Comparison of ENCODE assay signal across 10 cellular contexts in genomic region chr5:128539038-128539429, GRCh38. TPM values are rescaled to one million over a fixed set of nuclear protein-coding genes. Genes with fewer than 3 reads are reported as not detected.
DNase-seq lines count a peak whose midpoint lies in the region; ATAC-seq and TF ChIP-seq lines count a peak whose summit lies in the region.
"Had no signal": no experiment of that assay in that cellular context is flagged by ENCODE, and none has a peak within 500 bp of the region (broad histone marks: within the 10 kb centered on the region; RNA-seq: fewer than 3 reads in every experiment).

No MANE protein-coding gene starts in this region.

- peak overlapping the region; percentile 72 for H3K4me3 ChIP-seq in coronary artery
- peak overlapping the region; percentile 38 to 56 for H3K4me3 ChIP-seq in left lung
- H3K4me3 ChIP-seq in tibial nerve = peak overlapping the region; percentile 31 to 64 (median 36)

- 2 to 4% methylated on average over 18 to 19 of the region's 20 CpGs for WGBS in tibial nerve, 2 donors

- H3K9me3 ChIP-seq in left lung = peaks cover 0 to 6% of the 10 kb centered on the region in 2 donors
- H3K9me3 ChIP-seq in tibial nerve = peaks cover 0 to 4% (median 0%) of the 10 kb centered on the region in 4 donors

- peaks cover 38 to 56% of the 10 kb centered on the region in 2 donors for H3K27me3 ChIP-seq in left lung
- peaks cover 0 to 36% of the 10 kb centered on the region in 2 donors for H3K27me3 ChIP-seq in tibial nerve

- peaks cover 12 to 25% of the 10 kb centered on the region in 2 donors for H3K4me1 ChIP-seq in left lung
- peaks cover 0 to 32% (median 10%) of the 10 kb centered on the region in 4 donors for H3K4me1 ChIP-seq in tibial nerve

- H3K27ac ChIP-seq in coronary artery = no peak overlapping the region
- no peak overlapping the region for H3K27ac ChIP-seq in left lung
- peak overlapping the region in 1 of 4 donors; percentile 76 for H3K27ac ChIP-seq in tibial nerve

- no peak for TF ChIP-seq CTCF in coronary artery (IDR thresholded peaks at IDR 0.05)
- no peak for TF ChIP-seq CTCF in left lung (IDR thresholded peaks at IDR 0.05)
- no peak for TF ChIP-seq CTCF in tibial nerve (IDR thresholded peaks at IDR 0.05)

- ATAC-seq in left lung (peak; percentile 16), HG02884 (IDR thresholded peaks at IDR 0.05; ENCODE audit: unreplicated experiment) (no peak), GM18511 (IDR thresholded peaks at IDR 0.05; ENCODE audit: unreplicated experiment) (no peak)

- TF ChIP-seq POLR2A in tibial nerve (IDR thresholded peaks at IDR 0.05) = no peak

- intact Hi-C loops in left lung (cut with DNase I) = no loop called here

- no peak for TF ChIP-seq EP300 in tibial nerve (IDR thresholded peaks at IDR 0.05)

- peak; percentile 50 for DNase-seq in LHCN-M2 (ENCODE audit: low read depth)
- DNase-seq in coronary artery (ENCODE audit: low spot score) = no peak
- DNase-seq in left lung = no peak
- no peak for DNase-seq in tibial nerve (ENCODE audit: low spot score in 2 of 2)
- DNase-seq in DMS153 treated with DMSO at 0.1 percent for 48 hours (lab: John Stamatoyannopoulos, UW; ENCODE audit: unreplicated experiment) = no peak
- DNase-seq in COLO668 (lab: John Stamatoyannopoulos, UW; ENCODE audit: unreplicated experiment) = no peak
- DNase-seq: activated CD4-positive, CD25-positive, alpha-beta regulatory T cell treated with anti-CD3 and anti-CD28 coated beads, Interleukin-2, amount 50 U/mL, for 72 hours; stimulated activated naive CD4-positive, alpha-beta T cell had no signal

- no peaks in the 10 kb centered on the region for H3K36me3 ChIP-seq in left lung
- no peaks in the 10 kb centered on the region for H3K36me3 ChIP-seq in tibial nerve

RNA-seq across cellular contexts. Expression of gene FBN2, which starts 1.0 kb away (rescaled TPM):
- total RNA-seq in LHCN-M2 (2014; rRNA removed) (25.4 and 27.4 TPM in 2 replicates), left lung (1 to 10 TPM; 2.7 to 6.2 TPM), tibial nerve (1 to 10 TPM; 1.2 to 6.3 (median 3.6) TPM)
- 12.6 TPM for polyA plus RNA-seq in LHCN-M2 (2012)
